Comparison of ENCODE assay signal across 8 cellular contexts in the genomic region with DNA sequence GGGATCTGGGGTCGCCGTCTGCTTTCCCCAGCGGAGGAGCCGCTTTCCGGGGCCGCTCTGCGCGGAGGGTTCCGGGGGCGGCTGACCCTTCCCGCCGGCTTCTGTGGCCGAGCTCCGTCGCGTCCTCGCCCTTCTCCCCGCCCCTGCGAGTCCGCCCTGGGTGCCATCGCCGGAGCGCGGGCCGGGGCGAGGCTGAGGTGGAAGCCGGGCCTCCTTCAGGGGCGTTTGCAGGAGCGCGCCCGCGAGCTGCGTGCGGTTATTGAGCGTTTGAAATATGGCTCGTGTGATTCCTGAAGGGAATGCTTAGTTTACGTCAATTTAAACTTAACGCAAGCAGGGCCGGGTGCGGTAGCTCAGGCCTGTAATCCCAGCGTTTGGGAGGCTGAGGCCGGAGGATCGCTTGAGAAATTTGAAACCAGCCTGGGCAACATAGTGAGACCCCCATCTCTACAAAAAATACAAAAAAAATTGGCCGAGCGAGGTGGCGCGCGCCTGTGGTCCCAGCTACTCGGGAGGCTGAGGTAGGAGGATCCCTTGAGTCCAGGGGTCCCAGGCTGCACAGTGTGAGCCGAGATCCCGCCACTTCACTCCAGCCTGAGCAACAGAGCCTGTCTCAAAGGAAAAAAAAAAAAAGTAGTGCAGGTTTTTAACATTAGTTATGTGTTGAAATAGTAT. TPM values are rescaled to one million over a fixed set of nuclear protein-coding genes. Genes with fewer than 3 reads are reported as not detected.
DNase-seq lines count a peak whose midpoint lies in the region; ATAC-seq, FAIRE-seq and TF ChIP-seq lines count a peak whose summit lies in the region.

No MANE protein-coding gene starts in this region.

- no peak for FAIRE-seq in bronchial epithelial cell (lab: Jason Lieb, UNC)

- TF ChIP-seq POLR2A in thyroid gland (IDR thresholded peaks at IDR 0.05) = no peak

- POLR2A ChIA-PET in OCI-LY7 (lab: Charles Lee) = no interaction called here

- DNase-seq in GM12864 (ENCODE audit: low read depth) = no peak
- DNase-seq in OCI-LY7 (ENCODE audit: low spot score) = peak; percentile 49
- DNase-seq in bronchial epithelial cell (ENCODE audit: low read depth) = no peak
- no peak for DNase-seq in lung (ENCODE audit: low spot score)
- no peak for DNase-seq in thyroid gland
- no peak for DNase-seq in NCI-H2171 (lab: John Stamatoyannopoulos, UW)
- DNase-seq in NCI-H187 treated with DMSO at 0.1 percent for 48 hours (lab: John Stamatoyannopoulos, UW) = no peak

- peaks cover 53% of the 10 kb centered on the region for H3K79me2 ChIP-seq in OCI-LY7 (ENCODE audit: insufficient read depth, low read depth, low read length)

- H3K27me3 ChIP-seq in bronchial epithelial cell (ENCODE audit: control insufficient read depth, insufficient read depth, low read length) (no peaks in the 10 kb centered on the region), lung (ENCODE audit: control insufficient read depth, insufficient read depth) (no peaks in the 10 kb centered on the region), thyroid gland (no peaks in the 10 kb centered on the region)

- H2AFZ ChIP-seq in OCI-LY7 (ENCODE audit: low read length) = no peak overlapping the region

- CTCF ChIA-PET in OCI-LY7 (lab: Charles Lee; ENCODE audit: unreplicated experiment) = no interaction called here

- H3K36me3 ChIP-seq in OCI-LY7 (ENCODE audit: insufficient read depth, low read length) (peaks cover 46% of the 10 kb centered on the region), bronchial epithelial cell (ENCODE audit: control insufficient read depth, insufficient read depth, low read length) (peaks cover under 1% of the 10 kb centered on the region), lung (ENCODE audit: control insufficient read depth in 2 of 2, insufficient read depth in 2 of 2, low read length in 2 of 2) (peaks cover 0 to 8% of the 10 kb centered on the region in 2 donors), thyroid gland (peaks cover 0 to under 1% of the 10 kb centered on the region in 2 donors)

- H3K4me2 ChIP-seq in OCI-LY7 (ENCODE audit: low read length) = peak overlapping the region; percentile 98

- H3K9me2 ChIP-seq in OCI-LY7 (ENCODE audit: insufficient read depth, low read length) = no peaks in the 10 kb centered on the region

- intact Hi-C loops in OCI-LY7 (cut with micrococcal nuclease; ENCODE audit: unreplicated experiment) (loop anchor here (2.0 kb wide), 2 partner anchors 25 to 59 kb away; partner anchors contain the start of genes POLE and PXMP2), thyroid gland (cut with DNase I) (no loop called here)

- H4K20me1 ChIP-seq in OCI-LY7 (ENCODE audit: insufficient read depth, low read length) = peaks cover 9% of the 10 kb centered on the region; the same call in 1 of the 2 replicates

- no TSS peak for BruUV-seq in OCI-LY7 (replicated peaks; lab: Mats Ljungman, UMichigan)

- TF ChIP-seq CTCF in GM12864 (IDR thresholded peaks at IDR 0.05; ENCODE audit: low read depth, low read length, missing control alignments) (no peak), OCI-LY7 (conservative IDR thresholded peaks at IDR 0.05; ENCODE audit: low read length) (no peak), bronchial epithelial cell (IDR thresholded peaks at IDR 0.05; ENCODE audit: insufficient read depth, low read length, severe bottlenecking) (no peak), lung (IDR thresholded peaks at IDR 0.05; ENCODE audit: control extremely low read depth, extremely low read depth) (no peak), thyroid gland (IDR thresholded peaks at IDR 0.05) (peak in 1 of 6 experiments; percentile 5)

- peak; percentile 17 for ATAC-seq in HG02571 (IDR thresholded peaks at IDR 0.05; ENCODE audit: unreplicated experiment)
- ATAC-seq in lung (ENCODE audit: insufficient read depth, low FRiP score) = no peak

- H3K9me3 ChIP-seq in OCI-LY7 (ENCODE audit: low read length) = no peaks in the 10 kb centered on the region
- H3K9me3 ChIP-seq in lung (ENCODE audit: control insufficient read depth in 2 of 2, insufficient read depth in 1 of 2, low read length in 1 of 2) = peaks cover 0 to 4% of the 10 kb centered on the region in 2 donors
- H3K9me3 ChIP-seq in thyroid gland = no peaks in the 10 kb centered on the region

- WGBS in lung, 2 donors = 7 to 8% methylated on average over 43 to 51 of the region's 51 CpGs
- 15 to 31% methylated on average over 15 to 29 of the region's 51 CpGs for WGBS in thyroid gland, 2 donors

- H3K4me1 ChIP-seq in OCI-LY7 (ENCODE audit: insufficient read depth, low read length, poor library complexity, severe bottlenecking) (peaks cover 11% of the 10 kb centered on the region), lung (ENCODE audit: control insufficient read depth in 2 of 2, insufficient read depth in 2 of 2, low read length in 2 of 2) (peaks cover 0 to 5% of the 10 kb centered on the region in 2 donors), thyroid gland (peaks cover 7 to 11% of the 10 kb centered on the region in 2 donors)

- H3K27ac ChIP-seq in OCI-LY7 (ENCODE audit: low read depth, low read length, poor library complexity, severe bottlenecking) (peak overlapping the region; percentile 62), lung (ENCODE audit: low read depth in 1 of 2, low read length in 1 of 2) (no peak overlapping the region), thyroid gland (no peak overlapping the region)

- H3K4me3 ChIP-seq in GM12864 (ENCODE audit: low read depth, low read length) = peak overlapping the region; percentile 71
- H3K4me3 ChIP-seq in OCI-LY7 (ENCODE audit: low read depth, low read length, poor library complexity, severe bottlenecking) = peak overlapping the region; percentile 100
- peak overlapping the region; percentile 82 for H3K4me3 ChIP-seq in bronchial epithelial cell (ENCODE audit: low read depth, low read length)
- peak overlapping the region; percentile 93 for H3K4me3 ChIP-seq in lung
- H3K4me3 ChIP-seq in thyroid gland (replicated peaks in 1 of 3) = peak overlapping the region; percentile 67 to 98 (median 69)

RNA-seq across cellular contexts. Expression of gene PGAM5, which starts 0.7 kb away (rescaled TPM):
- total RNA-seq in OCI-LY7 (2014; rRNA removed; shearing (Covaris generic)) = 94.9 and 97.2 TPM in 2 replicates
- total RNA-seq in OCI-LY7 (2022) (86.5 and 95.6 TPM in 2 replicates), bronchial epithelial cell (55.0 and 80.3 TPM in 2 replicates), lung (10 to 100 TPM; 11.0 to 32.4 TPM), thyroid gland (10 to 100 TPM; 21.6 to 45.8 (median 26.0) TPM)
- polyA plus RNA-seq in lung = 10 to 100 TPM; 22.4 to 23.9 TPM

RNA-seq across cellular contexts. Expression of gene PXMP2, which starts 23.9 kb away (rescaled TPM):
- 97.3 and 103 TPM in 2 replicates for total RNA-seq in OCI-LY7 (2014; rRNA removed; shearing (Covaris generic))
- 58.1 and 62.4 TPM in 2 replicates for total RNA-seq in OCI-LY7 (2022)
- 12.9 and 15.1 TPM in 2 replicates for total RNA-seq in bronchial epithelial cell
- total RNA-seq in lung = 10 to 100 TPM; 13.1 to 15.3 TPM
- polyA plus RNA-seq in lung = 10 to 100 TPM in 1 of 2 donors, 1 to 10 TPM in 1; 5.6 to 13.3 TPM
- total RNA-seq in thyroid gland = 10 to 100 TPM; 25.7 to 57.6 (median 38.4) TPM

RNA-seq across cellular contexts. Expression of gene POLE, which starts 24.2 kb away (rescaled TPM):
- total RNA-seq in OCI-LY7 (2014; rRNA removed; shearing (Covaris generic)) = 157 and 159 TPM in 2 replicates
- 230 and 255 TPM in 2 replicates for total RNA-seq in OCI-LY7 (2022)
- total RNA-seq in bronchial epithelial cell = 10.5 and 18.3 TPM in 2 replicates
- total RNA-seq in lung = 10 to 100 TPM; 28.7 to 49.9 TPM
- polyA plus RNA-seq in lung = 10 to 100 TPM in 1 of 2 donors, 1 to 10 TPM in 1; 9.3 to 22.0 TPM
- 10 to 100 TPM; 19.2 to 28.1 (median 23.9) TPM for total RNA-seq in thyroid gland

RNA-seq across cellular contexts. Expression of gene ANKLE2, which starts 50.3 kb away (rescaled TPM):
- total RNA-seq in OCI-LY7 (2014; rRNA removed; shearing (Covaris generic)) = 88.0 and 95.4 TPM in 2 replicates
- total RNA-seq in OCI-LY7 (2022) = 113 and 121 TPM in 2 replicates
- total RNA-seq in bronchial epithelial cell = 71.6 and 82.7 TPM in 2 replicates
- 10 to 100 TPM; 54.2 to 60.5 TPM for total RNA-seq in lung
- 10 to 100 TPM; 35.9 to 37.7 TPM for polyA plus RNA-seq in lung
- total RNA-seq in thyroid gland = 10 to 100 TPM; 50.7 to 70.7 (median 55.3) TPM
